24 cellular contexts compared by ENCODE assay signal in the genomic region with DNA sequence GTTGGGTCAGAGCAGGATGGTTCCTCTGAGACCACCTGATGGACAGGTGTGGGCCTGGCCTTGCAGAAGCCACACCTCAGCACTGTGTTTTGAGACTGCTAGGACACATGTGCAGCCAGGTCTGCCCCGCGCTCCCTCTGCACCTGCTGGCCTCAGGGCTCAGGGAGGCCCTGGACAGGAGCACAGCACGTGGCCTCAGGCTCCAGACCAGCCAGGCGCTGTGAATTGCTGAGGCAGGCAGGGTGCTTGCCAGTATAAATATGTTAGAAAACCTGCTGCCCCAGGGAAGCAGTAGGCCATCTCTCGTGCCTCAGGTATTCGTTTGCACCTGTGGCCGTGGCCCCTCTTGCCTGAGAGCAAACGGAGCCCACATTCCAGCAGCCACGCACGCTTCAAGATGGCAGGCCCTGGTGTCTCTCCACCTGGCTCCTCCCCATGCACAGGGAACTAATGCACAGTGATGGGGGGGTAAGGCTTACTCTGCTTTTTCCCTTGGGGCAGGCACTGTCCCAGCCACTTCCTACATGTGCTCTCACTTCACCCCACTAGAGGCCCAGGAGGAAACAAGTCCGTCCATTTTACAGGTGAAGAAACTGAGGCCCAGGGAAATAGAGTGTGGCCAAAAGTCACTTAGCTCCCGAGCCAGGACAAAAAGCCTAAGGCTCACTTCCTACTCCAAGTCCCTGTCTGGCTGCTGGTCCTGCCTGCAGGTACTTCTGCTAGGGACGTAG. TPM values are rescaled to one million over a fixed set of nuclear protein-coding genes. Genes with fewer than 3 reads are reported as not detected.
DNase-seq lines count a peak whose midpoint lies in the region; ATAC-seq, FAIRE-seq and TF ChIP-seq lines count a peak whose summit lies in the region.
"Had no signal": no experiment of that assay in that cellular context is flagged by ENCODE, and none has a peak within 500 bp of the region (broad histone marks: within the 10 kb centered on the region; RNA-seq: fewer than 3 reads in every experiment).

No MANE protein-coding gene starts in this region.

- ATAC-seq in pancreas = peak; percentile 8 to 54 (median 33)

- H3K9me3 ChIP-seq in left ventricle myocardium inferior (replicated peaks) (no peaks in the 10 kb centered on the region), endodermal cell (ENCODE audit: control insufficient read depth, low read length) (no peaks in the 10 kb centered on the region), pancreas (no peaks in the 10 kb centered on the region)
- H3K9me3 ChIP-seq: BLaER1, Peyer's patch had no signal

- intact Hi-C loops in left ventricle myocardium inferior (cut with micrococcal nuclease) = no loop called here
- intact Hi-C loops in cardiac septum (cut with DNase I) = no loop called here
- intact Hi-C loops in pancreas (cut with DNase I) = no loop called here

- FAIRE-seq in pancreas (lab: Jason Lieb, UNC) = no peak
- FAIRE-seq: endometrium, HTR-8/SVneo, urothelium cell line had no signal

- H3K27ac ChIP-seq in left ventricle myocardium inferior (replicated peaks) (peak overlapping the region; percentile 69), endodermal cell (ENCODE audit: low read depth, low read length) (no peak overlapping the region), pancreas (no peak overlapping the region), brain microvascular endothelial cell (no peak overlapping the region)
- H3K27ac ChIP-seq: BLaER1, neural progenitor cell, Peyer's patch had no signal

- H3K4me1 ChIP-seq in left ventricle myocardium inferior (peaks cover 51% of the 10 kb centered on the region), endodermal cell (ENCODE audit: control insufficient read depth, insufficient read depth, low read length) (peaks cover 3% of the 10 kb centered on the region), pancreas (peaks cover 3 to 8% (median 7%) of the 10 kb centered on the region in 3 donors)

- in situ Hi-C loops in brain microvascular endothelial cell (cut with HindIII; ENCODE audit: low pct_ligation_motif_present, low sequenced_read_pairs) = no loop called here

- H3K27me3 Mint-ChIP-seq in endodermal cell (ENCODE audit: insufficient read depth) = peaks cover 13% of the 10 kb centered on the region
- H3K27me3 Mint-ChIP-seq: activated CD4-positive, alpha-beta T cell treated with anti-CD3 and anti-CD28 coated beads, Interleukin-2, amount 10 ng/mL, durations not matched to agents 24 days and 14 days had no signal

- no peak overlapping the region for H3K27ac Mint-ChIP-seq in endodermal cell
- H3K27ac Mint-ChIP-seq: activated CD4-positive, alpha-beta T cell treated with anti-CD3 and anti-CD28 coated beads, Interleukin-2, amount 10 ng/mL, durations not matched to agents 24 days and 14 days; activated T-helper 2 cell treated with anti-CD3 and anti-CD28 coated beads, Interferon-gamma antibody, Interleukin-2, Interleukin-4, amounts not matched to agents 10 μg/mL and 5 μg/mL and 100 μg/mL, durations not matched to agents 14 hours and 24 hours and 36 hours; neural progenitor cell; T-helper 1 cell treated with Interleukin-12 subunit alpha and Interleukin-12 subunit beta and Interleukin-4 antibody, amounts not matched to agents 30 μg/mL and 1 μg/mL, for 36 hours had no signal

- DNase-seq in left ventricle myocardium inferior (no peak), cardiac septum (ENCODE audit: low spot score) (no peak), endodermal cell (peak; percentile 36), pancreas (peak in 4 of 6 donors; percentile 60 to 87 (median 72)), ureter (ENCODE audit: low spot score) (peak; percentile 37), HuH-7 (ENCODE audit: low spot score) (no peak), brain microvascular endothelial cell (no peak), NCI-H1105 treated with DMSO at 0.1 percent for 48 hours (lab: John Stamatoyannopoulos, UW) (no peak)
- DNase-seq: ACHN; activated CD4-positive, alpha-beta T cell treated with anti-CD3 and anti-CD28 coated beads, Interleukin-2, amount 10 ng/mL, durations not matched to agents 24 days and 14 days; cortex of kidney; DND-41; Kasumi-1; NCI-H1048; NCI-H2029 treated with DMSO at 0.1 percent for 48 hours; NCI-H446 treated with DMSO at 0.1 percent for 48 hours; Peyer's patch had no signal

- peaks cover 5% of the 10 kb centered on the region for H3K4me1 Mint-ChIP-seq in endodermal cell

- H3K9ac ChIP-seq in endodermal cell (ENCODE audit: extremely low read depth, low read length, poor library complexity, severe bottlenecking) = no peak overlapping the region
- H3K9ac ChIP-seq: neural progenitor cell had no signal

- H3K36me3 ChIP-seq in left ventricle myocardium inferior = peaks cover 53% of the 10 kb centered on the region
- peaks cover 59% of the 10 kb centered on the region for H3K36me3 ChIP-seq in endodermal cell (ENCODE audit: control insufficient read depth, insufficient read depth, low read length)
- peaks cover 0 to 34% (median 21%) of the 10 kb centered on the region in 3 donors for H3K36me3 ChIP-seq in pancreas
- peaks cover 52% of the 10 kb centered on the region for H3K36me3 ChIP-seq in brain microvascular endothelial cell (replicated peaks)
- H3K36me3 ChIP-seq: neural progenitor cell had no signal

- H3K27me3 ChIP-seq in left ventricle myocardium inferior (ENCODE audit: low read depth) = no peaks in the 10 kb centered on the region
- H3K27me3 ChIP-seq in endodermal cell (ENCODE audit: control insufficient read depth, insufficient read depth, low read length, poor library complexity, severe bottlenecking) = no peaks in the 10 kb centered on the region
- no peaks in the 10 kb centered on the region for H3K27me3 ChIP-seq in pancreas
- no peaks in the 10 kb centered on the region for H3K27me3 ChIP-seq in brain microvascular endothelial cell (replicated peaks)
- H3K27me3 ChIP-seq: Peyer's patch had no signal

- H3K9me3 Mint-ChIP-seq in endodermal cell = no peaks in the 10 kb centered on the region
- H3K9me3 Mint-ChIP-seq: activated CD4-positive, alpha-beta T cell treated with anti-CD3 and anti-CD28 coated beads, Interleukin-2, amount 10 ng/mL, durations not matched to agents 24 days and 14 days; activated T-helper 2 cell treated with anti-CD3 and anti-CD28 coated beads, Interferon-gamma antibody, Interleukin-2, Interleukin-4, amounts not matched to agents 10 μg/mL and 5 μg/mL and 100 μg/mL, durations not matched to agents 14 hours and 24 hours and 36 hours; neural progenitor cell; T-helper 1 cell treated with Interleukin-12 subunit alpha and Interleukin-12 subunit beta and Interleukin-4 antibody, amounts not matched to agents 30 μg/mL and 1 μg/mL, for 36 hours had no signal

- TF ChIP-seq CTCF in left ventricle myocardium inferior (IDR thresholded peaks at IDR 0.05; ENCODE audit: borderline replicate concordance) = no peak
- no peak for TF ChIP-seq CTCF in endodermal cell (conservative IDR thresholded peaks at IDR 0.05)
- no peak for TF ChIP-seq CTCF in pancreas (IDR thresholded peaks at IDR 0.05)
- no peak for TF ChIP-seq CTCF in brain microvascular endothelial cell (IDR thresholded peaks at IDR 0.05; ENCODE audit: low read depth, low read length, missing control alignments)

- H3K4me3 Mint-ChIP-seq in endodermal cell = no peak overlapping the region
- H3K4me3 Mint-ChIP-seq: activated CD4-positive, alpha-beta T cell treated with anti-CD3 and anti-CD28 coated beads, Interleukin-2, amount 10 ng/mL, durations not matched to agents 24 days and 14 days; neural progenitor cell; T-helper 1 cell treated with Interleukin-12 subunit alpha and Interleukin-12 subunit beta and Interleukin-4 antibody, amounts not matched to agents 30 μg/mL and 1 μg/mL, for 36 hours had no signal

- WGBS in endodermal cell (ENCODE audit: insufficient coverage in 1 of 2, insufficient read length in 1 of 2), 2 experiments = 96 to 98% methylated on average over 8 to 13 of the region's 13 CpGs
- WGBS in pancreas, 2 donors = 42 to 55% methylated on average over 13 of the region's 13 CpGs

- H3K36me3 Mint-ChIP-seq in endodermal cell (ENCODE audit: low read depth) = peaks cover 39% of the 10 kb centered on the region

- H3K4me3 ChIP-seq in left ventricle myocardium inferior = no peak overlapping the region
- H3K4me3 ChIP-seq in endodermal cell (ENCODE audit: low read length) = no peak overlapping the region
- H3K4me3 ChIP-seq in pancreas = no peak overlapping the region
- H3K4me3 ChIP-seq in brain microvascular endothelial cell (ENCODE audit: low read depth, low read length) = no peak overlapping the region
- H3K4me3 ChIP-seq: BLaER1, neural progenitor cell, Peyer's patch had no signal

RNA-seq across cellular contexts. Expression of gene SEC61A1, which starts 20.4 kb away (rescaled TPM):
- 65.8 TPM for total RNA-seq in left ventricle myocardium inferior
- 91.3 TPM for total RNA-seq in cardiac septum
- 100 to 1,000 TPM; 152 to 174 TPM for total RNA-seq in endodermal cell
- 127 TPM for polyA plus RNA-seq in endodermal cell (2013, experiment 1 of 2)
- polyA plus RNA-seq in endodermal cell (2013, experiment 2 of 2) = 122 TPM
- 100 to 1,000 TPM; 197 to 245 (median 222) TPM for total RNA-seq in pancreas
- polyA plus RNA-seq in pancreas = 100 to 1,000 TPM; 193 to 214 TPM
- 217 TPM for total RNA-seq in ureter

RNA-seq across cellular contexts. Expression of gene RUVBL1, which starts 51.0 kb away (rescaled TPM):
- total RNA-seq in left ventricle myocardium inferior (25.3 TPM), cardiac septum (19.7 TPM), endodermal cell (10 to 100 TPM; 81.2 to 91.1 TPM), pancreas (10 to 100 TPM in 3 of 6 donors, 1 to 10 TPM in 3; 3.7 to 13.3 (median 10.0) TPM), ureter (47.5 TPM)
- 95.6 TPM for polyA plus RNA-seq in endodermal cell (2013, experiment 1 of 2)
- polyA plus RNA-seq in endodermal cell (2013, experiment 2 of 2) = 92.5 TPM
- 10 to 100 TPM in 1 of 2 donors, 1 to 10 TPM in 1; 7.6 to 12.6 TPM for polyA plus RNA-seq in pancreas

Comparison
In these comparisons a context has a peak if more than half of its experiments do, and no peak if none do; other contexts are left out.
1. DNase-seq: peak in endodermal cell (single experiment), pancreas (4 of 6) and ureter (single experiment); none in left ventricle myocardium inferior (single experiment), cardiac septum (single experiment), HuH-7 (single experiment), brain microvascular endothelial cell (single experiment) and NCI-H1105 treated with DMSO at 0.1 percent for 48 hours (single experiment).